Comparison of ENCODE assay signal across 21 cellular contexts in the genomic region with DNA sequence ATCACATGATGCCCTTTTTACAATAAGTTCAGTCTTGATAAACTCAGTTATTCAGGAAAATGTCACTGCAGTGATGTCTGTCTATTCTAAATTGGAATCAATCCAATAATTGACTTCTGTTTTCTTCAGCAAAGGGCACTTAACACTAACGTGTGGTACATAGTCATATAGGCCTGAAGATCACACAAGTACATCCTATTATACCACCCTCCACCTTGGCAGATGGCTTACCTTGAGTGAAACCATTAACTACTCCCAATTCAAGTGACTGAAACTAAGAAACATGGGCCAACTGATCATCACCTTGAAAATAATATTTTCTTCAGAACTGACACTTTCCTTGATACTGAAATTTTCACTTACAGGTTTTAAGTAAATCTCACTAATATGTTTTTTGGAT.
DNase-seq lines count a peak whose midpoint lies in the region; ATAC-seq, FAIRE-seq and TF ChIP-seq lines count a peak whose summit lies in the region.
"Had no signal": no experiment of that assay in that cellular context is flagged by ENCODE, and none has a peak within 500 bp of the region (broad histone marks: within the 10 kb centered on the region; RNA-seq: fewer than 3 reads in every experiment).

No MANE protein-coding gene starts in this region.

- TF ChIP-seq POLR2A in GM12878 (IDR thresholded peaks at IDR 0.05; ENCODE audit: low read depth, low read length) = no peak

- no peaks in the 10 kb centered on the region for H3K27me3 ChIP-seq in GM12878 (replicated peaks in 1 of 2; ENCODE audit: control insufficient read depth in 2 of 2, insufficient read depth in 2 of 2, low read length in 1 of 2)
- no peaks in the 10 kb centered on the region for H3K27me3 ChIP-seq in mammary epithelial cell (ENCODE audit: insufficient read depth, low read length)
- H3K27me3 ChIP-seq: BLaER1, gastroesophageal sphincter, spleen had no signal

- no peak overlapping the region for H3K9ac ChIP-seq in GM12878 (ENCODE audit: control insufficient read depth, insufficient read depth, low read length)
- no peak overlapping the region for H3K9ac ChIP-seq in mammary epithelial cell (ENCODE audit: insufficient read depth, low read length)
- H3K9ac ChIP-seq: BLaER1 had no signal

- no peaks in the 10 kb centered on the region for H3K27me3 Mint-ChIP-seq in CD14-positive monocyte (ENCODE audit: low read depth in 3 of 3)
- H3K27me3 Mint-ChIP-seq: activated CD4-positive, alpha-beta T cell treated with anti-CD3 and anti-CD28 coated beads, Interleukin-2, amount 10 ng/mL, durations not matched to agents 7 days and 5 days had no signal

- no peak for TF ChIP-seq RAD21 in GM12878 (IDR thresholded peaks at IDR 0.05; ENCODE audit: insufficient read depth, low read depth, low read length)

- H2AFZ ChIP-seq in GM12878 (ENCODE audit: control insufficient read depth, low read depth, low read length) = no peak overlapping the region
- no peak overlapping the region for H2AFZ ChIP-seq in mammary epithelial cell (ENCODE audit: low read depth, low read length)

- H4K20me1 ChIP-seq in GM12878 (ENCODE audit: control insufficient read depth, insufficient read depth) (no peaks in the 10 kb centered on the region), mammary epithelial cell (ENCODE audit: insufficient read depth, low read length) (peaks cover 3% of the 10 kb centered on the region)
- H4K20me1 ChIP-seq: BLaER1 had no signal

- H3K4me1 ChIP-seq in GM12878 (ENCODE audit: control insufficient read depth, insufficient read depth, low read length) = no peaks in the 10 kb centered on the region
- H3K4me1 ChIP-seq in mammary epithelial cell (ENCODE audit: insufficient read depth, low read length) = no peaks in the 10 kb centered on the region

- H3K4me3 Mint-ChIP-seq in CD14-positive monocyte = no peak overlapping the region
- H3K4me3 Mint-ChIP-seq: activated CD4-positive, alpha-beta T cell treated with anti-CD3 and anti-CD28 coated beads, Interleukin-2, amount 10 ng/mL, durations not matched to agents 7 days and 5 days; mesothelial cell of epicardium; neural crest cell had no signal

- H3K4me1 Mint-ChIP-seq in CD14-positive monocyte = no peaks in the 10 kb centered on the region
- H3K4me1 Mint-ChIP-seq: mesothelial cell of epicardium had no signal

- no peak overlapping the region for H3K27ac Mint-ChIP-seq in CD14-positive monocyte
- H3K27ac Mint-ChIP-seq: activated CD4-positive, alpha-beta T cell treated with anti-CD3 and anti-CD28 coated beads, Interleukin-2, amount 10 ng/mL, durations not matched to agents 7 days and 5 days; mesothelial cell of epicardium had no signal

- H3K4me2 ChIP-seq in GM12878 (ENCODE audit: control insufficient read depth, insufficient read depth) = no peak overlapping the region
- no peak overlapping the region for H3K4me2 ChIP-seq in mammary epithelial cell (ENCODE audit: insufficient read depth, low read depth, low read length)
- H3K4me2 ChIP-seq: BLaER1 had no signal

- POLR2A ChIA-PET in GM12878 (lab: Charles Lee) = no interaction called here

- in situ Hi-C loops in KBM-7 (cut with MboI; ENCODE audit: low pct_unique_long_range_greater_than_20kb, low sequenced_read_pairs) (no loop called here), GM12878 (cut with MboI) (no loop called here), mammary epithelial cell (cut with MboI; ENCODE audit: low sequenced_read_pairs in 2 of 2) (no loop called here)

- WGBS in GM12878 (ENCODE audit: insufficient coverage, insufficient replicate concordance, low lambda C conversion rate, missing lambda C conversion rate) = 32% methylated on average over 1 of the region's 1 CpG
- WGBS in mammary epithelial cell (ENCODE audit: low coverage, missing lambda C conversion rate) = 91% methylated on average over 1 of the region's 1 CpG

- H3K9me3 ChIP-seq in GM12878 (replicated peaks; ENCODE audit: control insufficient read depth, insufficient read depth, low read length) (no peaks in the 10 kb centered on the region; the same call in 1 of the 3 replicates), mammary epithelial cell (replicated peaks; ENCODE audit: insufficient read depth, low read length) (no peaks in the 10 kb centered on the region)
- H3K9me3 ChIP-seq: gastroesophageal sphincter had no signal

- no TSS peak for BruUV-seq in GM12878 (replicated peaks; lab: Mats Ljungman, UMichigan)
- no TSS peak for BruUV-seq in mammary epithelial cell (replicated peaks; lab: Mats Ljungman, UMichigan)

- SMC1A ChIA-PET in GM12878 (lab: Charles Lee; ENCODE audit: uncharacterized antibody, unreplicated experiment) = interaction anchor here (1.0 kb wide), 1 partner anchor 37 kb away, joined by 5 read pairs; no protein-coding TSS in a partner anchor

- FAIRE-seq in GM19239 (lab: Jason Lieb, UNC) (peak; percentile 76), GM12878 (lab: Jason Lieb, UNC) (peak; percentile 54)

- dilution Hi-C loops in mammary epithelial cell (cut with HindIII; ENCODE audit: low sequenced_read_pairs) = no loop called here

- ATAC-seq in GM12878 (peak; percentile 43; the same call in 1 of the 3 replicates), HG03045 (IDR thresholded peaks at IDR 0.05; ENCODE audit: unreplicated experiment) (no peak)
- ATAC-seq: esophagus mucosa, gastroesophageal sphincter, left colon had no signal

- H3K4me3 ChIP-seq in GM12878 (no peak overlapping the region), mammary epithelial cell (replicated peaks in 1 of 3; ENCODE audit: insufficient read depth in 1 of 3, low read depth in 2 of 3, low read length in 3 of 3) (no peak overlapping the region)
- H3K4me3 ChIP-seq: BLaER1, gastroesophageal sphincter, spleen had no signal

- peak; percentile 7 for DNase-seq in NCI-H1105 treated with DMSO at 0.1 percent for 48 hours (lab: John Stamatoyannopoulos, UW)
- DNase-seq in NCI-H1105 (lab: John Stamatoyannopoulos, UW) = no peak
- no peak for DNase-seq in GM19239 (ENCODE audit: insufficient read length, low spot score)
- DNase-seq in KBM-7 = peak; percentile 3
- no peak for DNase-seq in GM12878 (ENCODE audit: low read depth, low spot score)
- no peak for DNase-seq in CD14-positive monocyte (ENCODE audit: low spot score)
- no peak for DNase-seq in mammary epithelial cell
- DNase-seq: activated CD4-positive, alpha-beta T cell treated with anti-CD3 and anti-CD28 coated beads, Interleukin-2, amount 10 ng/mL, durations not matched to agents 7 days and 5 days; activated CD8-positive, alpha-beta memory T cell treated with anti-CD3 and anti-CD28 coated beads, Interleukin-2, amount 50 U/mL, for 48 hours; activated gamma-delta T cell; amniotic stem cell; left colon; NCI-H2107; spleen had no signal

- H3K36me3 ChIP-seq in GM12878 (ENCODE audit: control insufficient read depth in 2 of 2, insufficient read depth in 2 of 2, low read length in 1 of 2) = no peaks in the 10 kb centered on the region
- no peaks in the 10 kb centered on the region for H3K36me3 ChIP-seq in mammary epithelial cell (ENCODE audit: insufficient read depth, low read length)
- H3K36me3 ChIP-seq: gastroesophageal sphincter, spleen had no signal

- peaks cover 0 to 4% (median 3%) of the 10 kb centered on the region in 7 donors for H3K9me3 Mint-ChIP-seq in CD14-positive monocyte
- H3K9me3 Mint-ChIP-seq: neural crest cell had no signal

- H3K79me2 ChIP-seq in GM12878 (ENCODE audit: control insufficient read depth, insufficient read depth, low read length) (no peaks in the 10 kb centered on the region), mammary epithelial cell (ENCODE audit: insufficient read depth, low read length) (no peaks in the 10 kb centered on the region)

- no peak for TF ChIP-seq CTCF in GM12878 (IDR thresholded peaks at IDR 0.05 in 2 of 3, conservative IDR thresholded peaks at IDR 0.05 in 1 of 3; ENCODE audit: control insufficient read depth in 2 of 3, extremely low read depth in 1 of 3, insufficient read depth in 1 of 3, low read depth in 3 of 3, low read length in 3 of 3)
- TF ChIP-seq CTCF in CD14-positive monocyte (IDR thresholded peaks at IDR 0.05) = no peak
- TF ChIP-seq CTCF in mammary epithelial cell (conservative IDR thresholded peaks at IDR 0.05 in 1 of 2, IDR thresholded peaks at IDR 0.05 in 1 of 2; ENCODE audit: extremely low read depth in 1 of 2, insufficient read depth in 1 of 2, low read depth in 1 of 2, low read length in 2 of 2) = no peak

- CTCF ChIA-PET in GM12878 (lab: Yijun Ruan, JAX) = no interaction called here
- CTCF ChIA-PET in mammary epithelial cell (lab: Charles Lee; ENCODE audit: low non-redundant PET) = no interaction called here

- intact Hi-C loops in GM12878 (cut with micrococcal nuclease; ENCODE audit: unreplicated experiment) (no loop called here), CD14-positive monocyte (cut with micrococcal nuclease) (no loop called here), mammary epithelial cell (cut with micrococcal nuclease) (no loop called here)

- TF ChIP-seq EP300 in GM12878 (IDR thresholded peaks at IDR 0.05; ENCODE audit: borderline replicate concordance in 1 of 2, control insufficient read depth in 1 of 2, low read depth in 2 of 2, low read length in 2 of 2) = no peak

- no peaks in the 10 kb centered on the region for H3K36me3 Mint-ChIP-seq in CD14-positive monocyte

- H3K27ac ChIP-seq in GM12878 (ENCODE audit: control insufficient read depth, insufficient read depth) (no peak overlapping the region), mammary epithelial cell (ENCODE audit: insufficient read depth, low read depth, low read length) (no peak overlapping the region)
- H3K27ac ChIP-seq: BLaER1, gastroesophageal sphincter, RWPE1, spleen had no signal

- RAD21 ChIA-PET in GM12878 (lab: Charles Lee; ENCODE audit: unreplicated experiment) = interaction anchor here (1.0 kb wide), 1 partner anchor 39 kb away, joined by 3 read pairs; no protein-coding TSS in a partner anchor

TF ChIP-seq in GM12878, 131 proteins besides CTCF, POLR2A, EP300 and RAD21 (continues in another document):
- TF ChIP-seq GABPA (IDR thresholded peaks at IDR 0.05; ENCODE audit: low read depth) (no peak), HDAC6 (IDR thresholded peaks at IDR 0.05; ENCODE audit: unreplicated experiment) (no peak), HCFC1 (IDR thresholded peaks at IDR 0.05; ENCODE audit: low read length) (no peak), RCOR1 (conservative IDR thresholded peaks at IDR 0.05; ENCODE audit: low read depth, low read length) (no peak), NR2C2 (IDR thresholded peaks at IDR 0.05; ENCODE audit: borderline replicate concordance, control insufficient read depth, insufficient read length, low read depth) (no peak)
- TF ChIP-seq, protein P1, sequence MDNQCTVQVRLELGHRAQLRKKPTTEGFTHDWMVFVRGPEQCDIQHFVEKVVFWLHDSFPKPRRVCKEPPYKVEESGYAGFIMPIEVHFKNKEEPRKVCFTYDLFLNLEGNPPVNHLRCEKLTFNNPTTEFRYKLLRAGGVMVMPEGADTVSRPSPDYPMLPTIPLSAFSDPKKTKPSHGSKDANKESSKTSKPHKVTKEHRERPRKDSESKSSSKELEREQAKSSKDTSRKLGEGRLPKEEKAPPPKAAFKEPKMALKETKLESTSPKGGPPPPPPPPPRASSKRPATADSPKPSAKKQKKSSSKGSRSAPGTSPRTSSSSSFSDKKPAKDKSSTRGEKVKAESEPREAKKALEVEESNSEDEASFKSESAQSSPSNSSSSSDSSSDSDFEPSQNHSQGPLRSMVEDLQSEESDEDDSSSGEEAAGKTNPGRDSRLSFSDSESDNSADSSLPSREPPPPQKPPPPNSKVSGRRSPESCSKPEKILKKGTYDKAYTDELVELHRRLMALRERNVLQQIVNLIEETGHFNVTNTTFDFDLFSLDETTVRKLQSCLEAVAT (IDR thresholded peaks at IDR 0.05) = no peak

Comparison
In these comparisons a context has a peak if more than half of its experiments do, and no peak if none do; other contexts are left out.
1. DNase-seq: peak in NCI-H1105 treated with DMSO at 0.1 percent for 48 hours (single experiment) and KBM-7 (single experiment); none in NCI-H1105 (single experiment), GM19239 (single experiment), GM12878 (single experiment), CD14-positive monocyte (single experiment) and mammary epithelial cell (single experiment).